In the genomic region with DNA sequence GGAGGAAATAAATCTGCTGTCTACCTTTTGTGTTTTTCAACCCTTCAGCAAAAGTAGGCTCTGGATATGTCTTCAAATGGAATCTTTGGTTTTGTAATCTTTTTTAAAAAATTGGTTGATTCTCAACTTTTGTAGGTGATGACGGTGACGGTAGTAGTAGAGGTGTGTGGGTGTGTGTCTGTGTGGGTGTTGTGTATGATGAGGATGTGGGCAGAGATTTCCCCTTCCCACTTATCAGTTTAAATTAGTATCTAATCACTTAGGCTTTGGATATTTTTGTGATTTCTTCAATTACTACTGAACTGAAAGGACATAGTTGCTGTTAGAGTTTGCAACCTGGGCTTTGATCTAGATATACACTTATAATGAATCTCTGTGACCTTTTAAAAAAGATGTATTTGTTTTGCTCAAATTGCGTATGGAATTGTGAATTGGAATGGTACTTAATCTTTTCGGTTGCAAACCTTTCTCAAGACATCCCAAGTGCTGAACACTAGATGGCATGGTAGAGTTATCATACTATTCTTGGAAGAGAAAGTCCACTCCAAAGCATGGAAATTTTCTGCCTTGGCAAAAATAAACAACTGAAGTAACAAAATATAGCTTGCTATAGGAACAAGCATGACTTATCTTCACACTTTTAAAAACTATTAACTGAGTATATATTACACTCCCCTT, we compare ENCODE assay signal across 8 cellular contexts. TPM values are rescaled to one million over a fixed set of nuclear protein-coding genes. Genes with fewer than 3 reads are reported as not detected.
A peak's percentile ranks its signal among the peaks of the same experiment; 100 is the strongest.
DNase-seq lines count a peak whose midpoint lies in the region; ATAC-seq and TF ChIP-seq lines count a peak whose summit lies in the region.

No MANE protein-coding gene starts in this region.

- H3K4me3 ChIP-seq in fibroblast of the aortic adventitia (ENCODE audit: low read depth, low read length) (no peak overlapping the region), sigmoid colon (no peak overlapping the region)

- peaks cover 0 to 5% (median 0%) of the 10 kb centered on the region in 4 donors for H3K4me1 ChIP-seq in sigmoid colon

- ATAC-seq in GM18870 (IDR thresholded peaks at IDR 0.05; ENCODE audit: unreplicated experiment) (no peak), HG03095 (IDR thresholded peaks at IDR 0.05; ENCODE audit: unreplicated experiment) (no peak), HG02870 (IDR thresholded peaks at IDR 0.05; ENCODE audit: unreplicated experiment) (no peak)

- H3K9me3 ChIP-seq in sigmoid colon, result no peaks in the 10 kb centered on the region

- no peaks in the 10 kb centered on the region for H3K27me3 ChIP-seq in sigmoid colon

- H3K36me3 ChIP-seq in sigmoid colon, result no peaks in the 10 kb centered on the region

- TF ChIP-seq POLR2A in sigmoid colon (IDR thresholded peaks at IDR 0.05), result no peak

- no peak for TF ChIP-seq EP300 in sigmoid colon (IDR thresholded peaks at IDR 0.05)

- in situ Hi-C loops in GM13977 (cut with MboI; ENCODE audit: low pct_unique_long_range_greater_than_20kb, low sequenced_read_pairs, unreplicated experiment), result no loop called here

- WGBS in sigmoid colon, 2 donors, result 38 to 44% methylated on average over 4 of the region's 4 CpGs

- DNase-seq in GM13977 (ENCODE audit: low spot score) (no peak), OCI-M1 (lab: John Stamatoyannopoulos, UW) (peak; percentile 69), fibroblast of the aortic adventitia (ENCODE audit: low read depth) (peak; percentile 73), sigmoid colon (no peak), substantia nigra (lab: John Stamatoyannopoulos, UW) (no peak)

- TF ChIP-seq CTCF in GM13977 (IDR thresholded peaks at IDR 0.05; ENCODE audit: extremely low read depth, insufficient read depth, missing control alignments) (peak; percentile 33), fibroblast of the aortic adventitia (IDR thresholded peaks at IDR 0.05; ENCODE audit: insufficient read depth, low read length) (peak; percentile 72), sigmoid colon (IDR thresholded peaks at IDR 0.05) (peak in 3 of 4 experiments; percentile 22 to 33 (median 27))

- H3K27ac ChIP-seq in sigmoid colon (no peak overlapping the region), substantia nigra (ENCODE audit: low read depth, low read length, poor library complexity, severe bottlenecking) (no peak overlapping the region)

- intact Hi-C loops in sigmoid colon (cut with DNase I), result no loop called here

RNA-seq across cellular contexts. Expression of a gene that starts 51.9 kb away (rescaled TPM):
- not detected in 2 replicates for total RNA-seq in fibroblast of the aortic adventitia (ENCODE audit: low replicate concordance)
- 1 to 10 TPM in 1 of 4 donors, under 1 TPM in 1, not detected in 2; 0.36 to 1.7 TPM for total RNA-seq in sigmoid colon
- polyA plus RNA-seq in sigmoid colon, result 10 to 100 TPM in 2 of 3 donors, 1 to 10 TPM in 1; 8.4 to 22.0 (median 13.8) TPM

Comparison
In these comparisons a context has a peak if more than half of its experiments do, and no peak if none do; other contexts are left out.
1. DNase-seq: peak in OCI-M1 (single experiment) and fibroblast of the aortic adventitia (single experiment); none in GM13977 (single experiment), sigmoid colon (single experiment) and substantia nigra (0 of 49).
2. Peak in every context shown above with its lines, with median percentiles within 50 percentile points of each other: CTCF ChIP-seq.